ENCODE assay signal across 24 cellular contexts in genomic region chr1:54705153-54705552, GRCh38. TPM values are rescaled to one million over a fixed set of nuclear protein-coding genes. Genes with fewer than 3 reads are reported as not detected.
DNase-seq lines count a peak whose midpoint lies in the region; ATAC-seq, FAIRE-seq and TF ChIP-seq lines count a peak whose summit lies in the region.
"Had no signal": no experiment of that assay in that cellular context is flagged by ENCODE, and none has a peak within 500 bp of the region (broad histone marks: within the 10 kb centered on the region; RNA-seq: fewer than 3 reads in every experiment).

No MANE protein-coding gene starts in this region.

- H3K4me2 ChIP-seq in SK-N-SH, result no peak overlapping the region
- no peak overlapping the region for H3K4me2 ChIP-seq in K562 (ENCODE audit: insufficient read depth, low read length)
- no peak overlapping the region for H3K4me2 ChIP-seq in neural progenitor cell

- H3K79me2 ChIP-seq in SK-N-SH (ENCODE audit: insufficient read depth) (no peaks in the 10 kb centered on the region), K562 (ENCODE audit: control insufficient read depth, insufficient read depth, low read length) (no peaks in the 10 kb centered on the region), neural progenitor cell (ENCODE audit: low read depth) (no peaks in the 10 kb centered on the region)

- H3K9me3 ChIP-seq in SK-N-SH (no peaks in the 10 kb centered on the region), K562 (replicated peaks; ENCODE audit: control insufficient read depth, insufficient read depth, low read depth, low read length) (no peaks in the 10 kb centered on the region), neural progenitor cell (ENCODE audit: low read depth) (no peaks in the 10 kb centered on the region), testis (no peaks in the 10 kb centered on the region)
- H3K9me3 ChIP-seq: BE2C, SJSA1 had no signal

- H3K36me3 ChIP-seq in SK-N-SH (replicated peaks in 1 of 2; ENCODE audit: control insufficient read depth in 1 of 2, insufficient read depth in 2 of 2, low read length in 1 of 2) (no peaks in the 10 kb centered on the region), K562 (ENCODE audit: control insufficient read depth, insufficient read depth, low read length) (no peaks in the 10 kb centered on the region), neural progenitor cell (no peaks in the 10 kb centered on the region), testis (ENCODE audit: low read depth, missing control alignments) (no peaks in the 10 kb centered on the region)
- H3K36me3 ChIP-seq: BE2C, SJSA1 had no signal

- no peak overlapping the region for H3K4me3 Mint-ChIP-seq in neural progenitor cell
- H3K4me3 Mint-ChIP-seq: CD4-positive, alpha-beta T cell had no signal

- H3K4me1 ChIP-seq in SK-N-SH (ENCODE audit: control insufficient read depth in 1 of 2, insufficient read depth in 2 of 2, low read depth in 1 of 2, low read length in 1 of 2) (no peaks in the 10 kb centered on the region), K562 (replicated peaks in 1 of 2; ENCODE audit: control insufficient read depth in 2 of 2, insufficient read depth in 2 of 2, low read length in 2 of 2) (no peaks in the 10 kb centered on the region), neural progenitor cell (no peaks in the 10 kb centered on the region), testis (no peaks in the 10 kb centered on the region)
- H3K4me1 ChIP-seq: BE2C, SJSA1 had no signal

- ATAC-seq in SK-N-SH treated with all-trans-retinoic acid at 6 μM for 48 hours, result no peak
- ATAC-seq in K562, result no peak
- no peak for ATAC-seq in GM18909 (IDR thresholded peaks at IDR 0.05; ENCODE audit: poor library complexity, unreplicated experiment)
- no peak for ATAC-seq in HG03159 (IDR thresholded peaks at IDR 0.05; ENCODE audit: unreplicated experiment)

- H3F3A ChIP-seq in SK-N-SH (replicated peaks; ENCODE audit: insufficient read depth) (no peaks in the 10 kb centered on the region), neural progenitor cell (ENCODE audit: low read depth) (no peaks in the 10 kb centered on the region)

- POLR2A ChIA-PET in SK-N-SH (lab: Yijun Ruan, JAX) (no interaction called here), K562 (lab: Yijun Ruan, JAX) (interaction anchor here (0.7 to 1.2 kb wide), 5 partner anchors 10 to 159 kb away, joined by 3 to 6 read pairs (median 3); partner anchors contain the start of gene TTC4)

- BruUV-seq in K562 (replicated peaks; lab: Mats Ljungman, UMichigan), result no TSS peak

- CTCF ChIA-PET in SK-N-SH (lab: Yijun Ruan, JAX) (interaction anchor here (0.6 to 1.5 kb wide), 3 partner anchors 10 to 246 kb away, joined by 3 to 7 read pairs (median 3); no protein-coding TSS in a partner anchor), K562 (lab: Yijun Ruan, JAX; ENCODE audit: low intra/inter-chr PET ratio) (no interaction called here)

- H3K27ac Mint-ChIP-seq in neural progenitor cell, result no peak overlapping the region
- H3K27ac Mint-ChIP-seq: CD4-positive, alpha-beta T cell had no signal

- WGBS in SK-N-SH (ENCODE audit: low lambda C conversion rate), result 35% methylated on average over 2 of the region's 2 CpGs
- WGBS in K562 (ENCODE audit: insufficient coverage, low coverage, missing lambda C conversion rate), result 0% methylated on average over 2 of the region's 2 CpGs
- WGBS in testis, 2 donors, result 86 to 92% methylated on average over 2 of the region's 2 CpGs

- H3K4me3 ChIP-seq in SK-N-SH (ENCODE audit: low read depth in 2 of 2, low read length in 1 of 2), result no peak overlapping the region
- no peak overlapping the region for H3K4me3 ChIP-seq in K562
- H3K4me3 ChIP-seq in neural progenitor cell, result no peak overlapping the region
- H3K4me3 ChIP-seq in testis, result no peak overlapping the region
- H3K4me3 ChIP-seq: SJSA1 had no signal

- H3K27me3 ChIP-seq in SK-N-SH (ENCODE audit: insufficient read depth) (no peaks in the 10 kb centered on the region; the same call in 1 of the 2 replicates), K562 (ENCODE audit: control insufficient read depth in 2 of 2, insufficient read depth in 2 of 2, low read length in 2 of 2) (peaks cover 29 to 63% of the 10 kb centered on the region in 2 experiments), neural progenitor cell (peaks cover 34% of the 10 kb centered on the region), testis (no peaks in the 10 kb centered on the region)
- H3K27me3 ChIP-seq: BE2C had no signal

- H3K9ac ChIP-seq in SK-N-SH, result no peak overlapping the region
- no peak overlapping the region for H3K9ac ChIP-seq in K562 (ENCODE audit: insufficient read depth in 1 of 2, low read depth in 2 of 2, low read length in 2 of 2)
- no peak overlapping the region for H3K9ac ChIP-seq in neural progenitor cell

- TF ChIP-seq CTCF in SK-N-SH (IDR thresholded peaks at IDR 0.05) (no peak), K562 (IDR thresholded peaks at IDR 0.05 in 2 of 3, conservative IDR thresholded peaks at IDR 0.05 in 1 of 3; ENCODE audit: insufficient read depth in 2 of 3, low read depth in 1 of 3, low read length in 3 of 3) (no peak), neural progenitor cell (IDR thresholded peaks at IDR 0.05) (no peak), testis (IDR thresholded peaks at IDR 0.05) (no peak)

- TF ChIP-seq POLR2A in K562 (conservative IDR thresholded peaks at IDR 0.05) (no peak), testis (IDR thresholded peaks at IDR 0.05) (no peak)

- H3K9me3 Mint-ChIP-seq in neural progenitor cell, result no peaks in the 10 kb centered on the region
- H3K9me3 Mint-ChIP-seq: CD4-positive, alpha-beta T cell had no signal

- DNase-seq in SK-N-SH (no peak), K562 (ENCODE audit: extremely low read depth in 1 of 4, low spot score in 3 of 4) (no peak), neural progenitor cell (ENCODE audit: low spot score) (peak; percentile 38), testis (no peak)
- DNase-seq: BE2C; Calu3; CD4-positive, alpha-beta T cell; DMS53; KG1; NCI-H1048; NCI-H1436 treated with DMSO at 0.1 percent for 48 hours; NCI-H2029 treated with DMSO at 0.1 percent for 48 hours; NCI-H2171 treated with DMSO at 0.1 percent for 48 hours; NCI-H748 treated with DMSO at 0.1 percent for 48 hours had no signal

- H3K4me1 Mint-ChIP-seq in neural progenitor cell, result no peaks in the 10 kb centered on the region

- H3K9me1 ChIP-seq in K562 (ENCODE audit: control insufficient read depth, insufficient read depth, low read length), result no peaks in the 10 kb centered on the region

- intact Hi-C loops in K562 (cut with micrococcal nuclease) (no loop called here), testis (cut with DNase I; ENCODE audit: low total_unique reads) (no loop called here)

- FAIRE-seq in K562 (lab: Jason Lieb, UNC), result peak; percentile 6
- FAIRE-seq: GM18507, H1, HTR-8/SVneo had no signal

- H3K36me3 Mint-ChIP-seq in neural progenitor cell, result no peaks in the 10 kb centered on the region

- no peaks in the 10 kb centered on the region for H3K9me2 ChIP-seq in SK-N-SH

- in situ Hi-C loops in K562 (cut with MboI), result no loop called here

- H2AFZ ChIP-seq in SK-N-SH (ENCODE audit: low read depth) (no peak overlapping the region), K562 (ENCODE audit: low read depth, low read length) (no peak overlapping the region), neural progenitor cell (replicated peaks) (no peak overlapping the region)

- H4K20me1 ChIP-seq in SK-N-SH (ENCODE audit: insufficient read depth), result no peaks in the 10 kb centered on the region
- H4K20me1 ChIP-seq in K562 (replicated peaks; ENCODE audit: control insufficient read depth, insufficient read depth, low read length), result peaks cover 17% of the 10 kb centered on the region
- H4K20me1 ChIP-seq in neural progenitor cell (ENCODE audit: low read depth), result no peaks in the 10 kb centered on the region

- no peak for TF ChIP-seq EP300 in SK-N-SH (IDR thresholded peaks at IDR 0.05; ENCODE audit: borderline replicate concordance in 1 of 2, low read depth in 1 of 2, low read length in 1 of 2)
- no peak for TF ChIP-seq EP300 in Ishikawa (IDR thresholded peaks at IDR 0.05; ENCODE audit: borderline replicate concordance)
- no peak for TF ChIP-seq EP300 in K562 (IDR thresholded peaks at IDR 0.05; ENCODE audit: low read length)

- peaks cover 24% of the 10 kb centered on the region for H3K27me3 Mint-ChIP-seq in neural progenitor cell (ENCODE audit: insufficient read depth, low read depth)

- TF ChIP-seq RAD21 in SK-N-SH (IDR thresholded peaks at IDR 0.05; ENCODE audit: low read length), result no peak
- TF ChIP-seq RAD21 in Ishikawa (IDR thresholded peaks at IDR 0.05; ENCODE audit: low read depth), result no peak
- no peak for TF ChIP-seq RAD21 in K562 (CRISPR knock-in tag; conservative IDR thresholded peaks at IDR 0.05 in 1 of 2, IDR thresholded peaks at IDR 0.05 in 1 of 2)

- H3K27ac ChIP-seq in SK-N-SH (ENCODE audit: low read depth in 2 of 2, low read length in 1 of 2) (no peak overlapping the region), K562 (ENCODE audit: extremely low read depth, low read depth, low read length) (no peak overlapping the region), neural progenitor cell (no peak overlapping the region), testis (no peak overlapping the region)
- H3K27ac ChIP-seq: 22Rv1, HL-60, SJSA1 had no signal

RNA-seq across cellular contexts. Expression of gene TTC4, which starts 10.5 kb away (rescaled TPM):
- polyA plus RNA-seq in SK-N-SH (2012; rRNA removed) (17.9 and 21.5 TPM in 2 replicates), K562 (2011; rRNA removed) (47.8 and 54.1 TPM in 2 replicates), K562 (2014; fragmentation: Illumina TruSeq; extraction: Trizol) (52.4 and 69.9 TPM in 2 replicates), K562 (2014; fragmentation: Nextera tagmentation; extraction: Ambion mirVana) (100 to 1,000 TPM in 1 of 2 experiments, 10 to 100 TPM in 1; 46.1 to 111 TPM), K562 (2014; rRNA removed) (41.5 and 45.3 TPM in 2 replicates), testis (ENCODE audit: insufficient read depth, low read depth, low replicate concordance) (34.3 TPM)
- polyA plus RNA-seq in SK-N-SH (2012; cell fraction: cytosol; rRNA removed), result 18.5 and 19.5 TPM in 2 replicates
- 24.7 and 25.7 TPM in 2 replicates for polyA plus RNA-seq in SK-N-SH (2012; cell fraction: nucleus; rRNA removed)
- total RNA-seq in K562 (2011; cell fraction: chromatin; rRNA removed; ENCODE audit: low replicate concordance), result 47.2 and 56.1 TPM in 2 replicates
- total RNA-seq in K562 (2011; cell fraction: nucleolus; rRNA removed), result 26.2 and 29.2 TPM in 2 replicates
- total RNA-seq in K562 (2011; cell fraction: nucleoplasm; rRNA removed), result 46.0 and 51.2 TPM in 2 replicates
- total RNA-seq in K562 (2014; rRNA removed) (36.3 and 41.1 TPM in 2 replicates), K562 (2014; rRNA removed; fragmentation: Illumina TruSeq; extraction: Trizol) (66.7 and 68.3 TPM in 2 replicates), K562 (2015; rRNA removed; fragmentation: Illumina TruSeq; extraction: Trizol) (66.3 and 76.3 TPM in 2 replicates), K562 (2021) (42.6 and 42.8 TPM in 2 replicates), neural progenitor cell (ENCODE audit: low replicate concordance) (33.2 and 37.5 TPM in 2 replicates), testis (10 to 100 TPM; 25.0 to 35.3 TPM)
- polyA plus RNA-seq in K562 (2011; cell fraction: cytosol; rRNA removed), result 36.0 and 44.3 TPM in 2 replicates
- 28.6 and 31.9 TPM in 2 replicates for polyA plus RNA-seq in K562 (2011; cell fraction: nucleus; rRNA removed)
- polyA plus RNA-seq in K562 (2012), result 23.3 and 38.7 TPM in 2 replicates
- 41.2 and 45.3 TPM in 2 replicates for polyA minus RNA-seq in K562 (2011; rRNA and poly(A)+ RNA removed)
- polyA minus RNA-seq in K562 (2011; cell fraction: cytosol; rRNA and poly(A)+ RNA removed), result 15.5 and 18.8 TPM in 2 replicates
- 25.7 and 43.5 TPM in 2 replicates for polyA minus RNA-seq in K562 (2011; cell fraction: nucleus; rRNA and poly(A)+ RNA removed)

RNA-seq across cellular contexts. Expression of gene PARS2, which starts 59.2 kb away (rescaled TPM):
- 3.2 and 3.4 TPM in 2 replicates for polyA plus RNA-seq in SK-N-SH (2012; rRNA removed)
- 2.1 and 2.8 TPM in 2 replicates for polyA plus RNA-seq in SK-N-SH (2012; cell fraction: cytosol; rRNA removed)
- polyA plus RNA-seq in SK-N-SH (2012; cell fraction: nucleus; rRNA removed), result 1.5 and 1.8 TPM in 2 replicates
- 5.5 and 11.9 TPM in 2 replicates for total RNA-seq in K562 (2011; cell fraction: chromatin; rRNA removed; ENCODE audit: low replicate concordance)
- 11.8 and 16.0 TPM in 2 replicates for total RNA-seq in K562 (2011; cell fraction: nucleolus; rRNA removed)
- 9.7 and 11.1 TPM in 2 replicates for total RNA-seq in K562 (2011; cell fraction: nucleoplasm; rRNA removed)
- 8.5 and 11.8 TPM in 2 replicates for total RNA-seq in K562 (2014; rRNA removed)
- 7.0 and 7.6 TPM in 2 replicates for total RNA-seq in K562 (2014; rRNA removed; fragmentation: Illumina TruSeq; extraction: Trizol)
- 7.9 and 8.1 TPM in 2 replicates for total RNA-seq in K562 (2015; rRNA removed; fragmentation: Illumina TruSeq; extraction: Trizol)
- total RNA-seq in K562 (2021), result 10.6 and 11.6 TPM in 2 replicates
- 6.7 and 11.4 TPM in 2 replicates for polyA plus RNA-seq in K562 (2011; rRNA removed)
- polyA plus RNA-seq in K562 (2011; cell fraction: cytosol; rRNA removed), result 13.4 and 13.5 TPM in 2 replicates
- polyA plus RNA-seq in K562 (2011; cell fraction: nucleus; rRNA removed), result 5.1 and 5.9 TPM in 2 replicates
- 9.6 and 9.8 TPM in 2 replicates for polyA plus RNA-seq in K562 (2012)
- polyA plus RNA-seq in K562 (2014; fragmentation: Illumina TruSeq; extraction: Trizol), result 12.4 and 12.8 TPM in 2 replicates
- 10 to 100 TPM in 1 of 2 experiments, 1 to 10 TPM in 1; 6.3 to 11.4 TPM for polyA plus RNA-seq in K562 (2014; fragmentation: Nextera tagmentation; extraction: Ambion mirVana)
- polyA plus RNA-seq in K562 (2014; rRNA removed), result 7.3 and 7.6 TPM in 2 replicates
- polyA minus RNA-seq in K562 (2011; rRNA and poly(A)+ RNA removed), result 11.0 and 13.8 TPM in 2 replicates
- polyA minus RNA-seq in K562 (2011; cell fraction: cytosol; rRNA and poly(A)+ RNA removed), result 5.7 and 7.2 TPM in 2 replicates
- 5.8 and 10.2 TPM in 2 replicates for polyA minus RNA-seq in K562 (2011; cell fraction: nucleus; rRNA and poly(A)+ RNA removed)
- 5.4 and 11.0 TPM in 2 replicates for total RNA-seq in neural progenitor cell (ENCODE audit: low replicate concordance)
- 10 to 100 TPM; 12.8 to 16.5 TPM for total RNA-seq in testis
- polyA plus RNA-seq in testis (ENCODE audit: insufficient read depth, low read depth, low replicate concordance), result 13.9 TPM
- total RNA-seq: CD4-positive, alpha-beta T cell had no signal

Comparison
In these comparisons a context has a peak if more than half of its experiments do, and no peak if none do; other contexts are left out.
1. Of the 27 proteins assayed by ChIP-seq in both K562 and SK-N-SH: peak only in K562: none; only in SK-N-SH: none; in both: REST; in neither: 26.